In genomic region chr17:47311420-47311819, GRCh38 we compare ENCODE assay signal across 26 cellular contexts. TPM values are rescaled to one million over a fixed set of nuclear protein-coding genes. Genes with fewer than 3 reads are reported as not detected.
"Had no signal": no experiment of that assay in that cellular context is flagged by ENCODE, and none has a peak within 500 bp of the region (broad histone marks: within the 10 kb centered on the region; RNA-seq: fewer than 3 reads in every experiment).

No MANE protein-coding gene starts in this region.

- H3K27me3 ChIP-seq: body of pancreas, esophagus squamous epithelium, gastroesophageal sphincter, heart right ventricle had no signal

- H3K4me3 Mint-ChIP-seq: activated CD4-positive, alpha-beta memory T cell treated with anti-CD3 and anti-CD28 coated beads, Interleukin-2, amount 10 ng/mL, durations not matched to agents 7 days and 5 days; activated CD4-positive, alpha-beta T cell treated with anti-CD3 and anti-CD28 coated beads, Interleukin-2, amount 10 ng/mL, durations not matched to agents 7 days and 5 days; activated naive CD4-positive, alpha-beta T cell treated with anti-CD3 and anti-CD28 coated beads, Interleukin-2, amount 10 ng/mL, durations not matched to agents 7 days and 5 days; activated naive CD8-positive, alpha-beta T cell treated with anti-CD3 and anti-CD28 coated beads, Interleukin-2, amount 10 ng/mL, durations not matched to agents 7 days and 5 days; activated T-cell treated with anti-CD3 and anti-CD28 coated beads, Interleukin-2, amount 50 U/mL, for 24 hours; activated T-cell treated with anti-CD3 and anti-CD28 coated beads, Interleukin-2, amount 50 U/mL, for 72 hours had no signal

- H3K4me3 ChIP-seq: body of pancreas, esophagus squamous epithelium, gastroesophageal sphincter, heart right ventricle had no signal

- H3K4me1 Mint-ChIP-seq: activated CD4-positive, alpha-beta memory T cell treated with anti-CD3 and anti-CD28 coated beads, Interleukin-2, amount 10 ng/mL, durations not matched to agents 7 days and 5 days; activated CD4-positive, alpha-beta T cell treated with anti-CD3 and anti-CD28 coated beads, Interleukin-2, amount 10 ng/mL, durations not matched to agents 7 days and 5 days; activated naive CD4-positive, alpha-beta T cell treated with anti-CD3 and anti-CD28 coated beads, Interleukin-2, amount 10 ng/mL, durations not matched to agents 7 days and 5 days had no signal

- DNase-seq: activated CD4-positive, alpha-beta memory T cell treated with anti-CD3 and anti-CD28 coated beads, Interleukin-2, amount 10 ng/mL, durations not matched to agents 7 days and 5 days; activated CD4-positive, alpha-beta T cell treated with anti-CD3 and anti-CD28 coated beads for 1 hour; activated CD4-positive, alpha-beta T cell treated with anti-CD3 and anti-CD28 coated beads for 4 hours; activated CD4-positive, alpha-beta T cell treated with anti-CD3 and anti-CD28 coated beads, Interleukin-2, amount 10 ng/mL, durations not matched to agents 7 days and 5 days; activated CD4-positive, alpha-beta T cell treated with anti-CD3 and anti-CD28 coated beads, Interleukin-2, amount 50 U/mL, for 4 hours; activated CD4-positive, CD25-positive, alpha-beta regulatory T cell; activated CD8-positive, alpha-beta memory T cell treated with anti-CD3 and anti-CD28 coated beads, Interleukin-2, amount 50 U/mL, for 48 hours; activated gamma-delta T cell; activated naive CD4-positive, alpha-beta T cell; activated naive CD4-positive, alpha-beta T cell treated with anti-CD3 and anti-CD28 coated beads, Interleukin-2, amount 10 ng/mL, durations not matched to agents 7 days and 5 days; activated naive CD8-positive, alpha-beta T cell treated with anti-CD3 and anti-CD28 coated beads, Interleukin-2, amount 10 ng/mL, durations not matched to agents 7 days and 5 days; activated T-cell treated with anti-CD3 and anti-CD28 coated beads for 4 hours; activated T-cell treated with anti-CD3 and anti-CD28 coated beads, Interleukin-2, amount 50 U/mL, for 24 hours; activated T-cell treated with anti-CD3 and anti-CD28 coated beads, Interleukin-2, amount 50 U/mL, for 72 hours; anterior cingulate cortex; body of pancreas; caudate nucleus; effector CD8-positive, alpha-beta T cell; erythroblast; esophagus squamous epithelium; foreskin melanocyte; heart right ventricle; T-helper 1 cell; T-helper 2 cell had no signal

- H3K27ac ChIP-seq: body of pancreas, esophagus squamous epithelium, heart right ventricle had no signal

- H3K4me1 ChIP-seq: body of pancreas had no signal

- H3K36me3 ChIP-seq: esophagus squamous epithelium had no signal

- H3K27ac Mint-ChIP-seq: activated CD4-positive, alpha-beta memory T cell treated with anti-CD3 and anti-CD28 coated beads, Interleukin-2, amount 10 ng/mL, durations not matched to agents 7 days and 5 days; activated CD4-positive, alpha-beta T cell treated with anti-CD3 and anti-CD28 coated beads, Interleukin-2, amount 10 ng/mL, durations not matched to agents 7 days and 5 days; activated naive CD4-positive, alpha-beta T cell treated with anti-CD3 and anti-CD28 coated beads, Interleukin-2, amount 10 ng/mL, durations not matched to agents 7 days and 5 days; activated naive CD4-positive, alpha-beta T cell treated with anti-CD3 and anti-CD28 coated beads, Interleukin-2, amount 50 U/mL, for 72 hours; activated naive CD8-positive, alpha-beta T cell treated with anti-CD3 and anti-CD28 coated beads, Interleukin-2, amount 10 ng/mL, durations not matched to agents 7 days and 5 days; activated T-cell treated with anti-CD3 and anti-CD28 coated beads, Interleukin-2, amount 50 U/mL, for 24 hours; activated T-cell treated with anti-CD3 and anti-CD28 coated beads, Interleukin-2, amount 50 U/mL, for 72 hours had no signal

- ATAC-seq: activated naive CD4-positive, alpha-beta T cell treated with anti-CD3 and anti-CD28 coated beads, Interleukin-2, amount 50 U/mL, for 72 hours; activated T-cell treated with anti-CD3 and anti-CD28 coated beads, Interleukin-2, amount 50 U/mL, for 72 hours; body of pancreas; gastroesophageal sphincter; heart right ventricle had no signal

- H3K36me3 Mint-ChIP-seq: activated naive CD4-positive, alpha-beta T cell treated with anti-CD3 and anti-CD28 coated beads, Interleukin-2, amount 10 ng/mL, durations not matched to agents 7 days and 5 days; activated naive CD4-positive, alpha-beta T cell treated with anti-CD3 and anti-CD28 coated beads, Interleukin-2, amount 50 U/mL, for 72 hours; activated naive CD8-positive, alpha-beta T cell treated with anti-CD3 and anti-CD28 coated beads, Interleukin-2, amount 10 ng/mL, durations not matched to agents 7 days and 5 days had no signal

- H3K9me3 ChIP-seq: body of pancreas, esophagus squamous epithelium, gastroesophageal sphincter, heart right ventricle had no signal

- H3K9me3 Mint-ChIP-seq: activated CD4-positive, alpha-beta memory T cell treated with anti-CD3 and anti-CD28 coated beads, Interleukin-2, amount 10 ng/mL, durations not matched to agents 7 days and 5 days; activated CD4-positive, alpha-beta T cell treated with anti-CD3 and anti-CD28 coated beads, Interleukin-2, amount 10 ng/mL, durations not matched to agents 7 days and 5 days; activated naive CD4-positive, alpha-beta T cell treated with anti-CD3 and anti-CD28 coated beads, Interleukin-2, amount 10 ng/mL, durations not matched to agents 7 days and 5 days; activated naive CD4-positive, alpha-beta T cell treated with anti-CD3 and anti-CD28 coated beads, Interleukin-2, amount 50 U/mL, for 72 hours; activated naive CD8-positive, alpha-beta T cell treated with anti-CD3 and anti-CD28 coated beads, Interleukin-2, amount 10 ng/mL, durations not matched to agents 7 days and 5 days; activated T-cell treated with anti-CD3 and anti-CD28 coated beads, Interleukin-2, amount 50 U/mL, for 24 hours; activated T-cell treated with anti-CD3 and anti-CD28 coated beads, Interleukin-2, amount 50 U/mL, for 72 hours had no signal

RNA-seq across cellular contexts. Expression of gene ITGB3, which starts 57.8 kb away (rescaled TPM):
- total RNA-seq: activated T-cell treated with anti-CD3 and anti-CD28 coated beads, Interleukin-2, amount 50 U/mL, for 72 hours had no signal
